8 cellular contexts compared by ENCODE assay signal in the genomic region with DNA sequence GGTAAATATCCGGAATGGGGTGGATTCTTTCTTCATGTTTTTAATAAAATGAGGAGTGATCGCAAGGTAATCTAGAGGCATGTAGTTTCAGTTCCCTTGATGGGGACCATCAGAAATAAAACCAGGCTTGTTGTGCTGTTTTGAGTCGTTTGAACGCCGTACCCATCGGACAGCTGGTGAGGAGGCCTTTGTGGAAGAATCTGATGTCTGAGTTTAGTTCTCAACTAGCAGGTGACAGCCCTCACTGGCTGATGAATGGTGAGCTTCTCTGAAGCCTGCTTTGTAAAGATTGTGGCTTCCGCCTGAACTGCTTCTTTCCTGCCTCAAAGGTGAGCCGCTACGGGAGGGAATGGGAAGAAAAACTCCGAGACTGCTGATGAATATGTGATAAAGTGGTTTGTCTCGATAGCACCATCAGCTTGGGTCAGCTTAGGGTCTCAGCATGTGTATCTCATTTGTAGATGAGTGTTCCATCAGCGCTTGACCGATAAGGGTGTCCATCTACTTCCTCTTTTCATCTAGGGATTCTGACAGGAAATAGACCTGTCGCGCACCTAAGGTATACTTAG. TPM values are rescaled to one million over a fixed set of nuclear protein-coding genes. Genes with fewer than 3 reads are reported as not detected.
A peak's percentile ranks its signal among the peaks of the same experiment; 100 is the strongest.
DNase-seq lines count a peak whose midpoint lies in the region; ATAC-seq and TF ChIP-seq lines count a peak whose summit lies in the region.

No MANE protein-coding gene starts in this region.

- peaks cover 10% of the 10 kb centered on the region; the same call in 1 of the 2 replicates for H3K36me3 ChIP-seq in HUES64 (ENCODE audit: insufficient read depth, low read length)

- H3K4me1 Mint-ChIP-seq in osteocyte (ENCODE audit: unreplicated experiment) = peaks cover 34% of the 10 kb centered on the region

- no peak for TF ChIP-seq CTCF in AG04450 (IDR thresholded peaks at IDR 0.05; ENCODE audit: low read depth, low read length)
- TF ChIP-seq CTCF in osteocyte (IDR thresholded peaks at IDR 0.05) = no peak

- POLR2A ChIA-PET in AG04450 (lab: Yijun Ruan, JAX) = interaction anchor here (1.4 kb wide), 1 partner anchor 77 kb away, joined by 5 read pairs; no protein-coding TSS in a partner anchor

- no peak for TF ChIP-seq POLR2A in GM18505 (IDR thresholded peaks at IDR 0.05; ENCODE audit: borderline replicate concordance, extremely low read depth, insufficient read depth, insufficient read length)

- peak overlapping the region; percentile 86 for H3K9ac ChIP-seq in HUES64 (ENCODE audit: low read depth, low read length)

- peaks cover 4% of the 10 kb centered on the region for H3K36me3 Mint-ChIP-seq in osteocyte (ENCODE audit: unreplicated experiment)

- peak overlapping the region; percentile 57 for H3K27ac ChIP-seq in AG04450 (ENCODE audit: low read depth, low read length)
- peak overlapping the region; percentile 27; the same call in 1 of the 2 replicates for H3K27ac ChIP-seq in HUES64 (ENCODE audit: low read depth, low read length)
- H3K27ac ChIP-seq in epithelial cell of prostate = peak overlapping the region; percentile 76

- no peaks in the 10 kb centered on the region for H3K27me3 ChIP-seq in AG04450 (ENCODE audit: control insufficient read depth, insufficient read depth, low read length)
- H3K27me3 ChIP-seq in HUES64 (ENCODE audit: insufficient read depth, low read length) = no peaks in the 10 kb centered on the region

- peak overlapping the region; percentile 87 for H3K4me3 Mint-ChIP-seq in osteocyte (ENCODE audit: unreplicated experiment)

- DNase-seq in AG04450 (ENCODE audit: low read depth, low spot score) (no peak), epithelial cell of prostate (ENCODE audit: low read depth, low spot score) (no peak), osteocyte (ENCODE audit: extremely low spot score, unreplicated experiment) (no peak), 8988T (no peak)
- DNase-seq in activated CD4-positive, alpha-beta T cell treated with anti-CD3 and anti-CD28 coated beads for 4 hours = peak; percentile 17 to 24

- H3K4me3 ChIP-seq in AG04450 (ENCODE audit: low read depth, low read length) = peak overlapping the region; percentile 88
- peak overlapping the region; percentile 84 for H3K4me3 ChIP-seq in HUES64 (ENCODE audit: low read length)

- no peaks in the 10 kb centered on the region for H3K9me3 Mint-ChIP-seq in osteocyte (ENCODE audit: unreplicated experiment)

- peak; percentile 34 for ATAC-seq in GM18505 (IDR thresholded peaks at IDR 0.05; ENCODE audit: unreplicated experiment)
- ATAC-seq in HG02571 (IDR thresholded peaks at IDR 0.05; ENCODE audit: unreplicated experiment) = no peak

- peaks cover 6% of the 10 kb centered on the region; the same call in 1 of the 2 replicates for H3K4me1 ChIP-seq in HUES64 (ENCODE audit: insufficient read depth, low read length)

- H3K9me3 ChIP-seq in AG04450 (ENCODE audit: control insufficient read depth, insufficient read depth, low read length) (no peaks in the 10 kb centered on the region), HUES64 (ENCODE audit: insufficient read depth, low read depth, low read length) (no peaks in the 10 kb centered on the region)

- H3K27me3 Mint-ChIP-seq in osteocyte (ENCODE audit: unreplicated experiment) = no peaks in the 10 kb centered on the region

- CTCF ChIA-PET in AG04450 (lab: Charles Lee) = no interaction called here

- H3K27ac Mint-ChIP-seq in osteocyte (ENCODE audit: unreplicated experiment) = peak overlapping the region; percentile 90

- WGBS in HUES64 = 43% methylated on average over 15 of the region's 15 CpGs

RNA-seq across cellular contexts. Expression of gene TMEM248, which starts 1.0 kb away (rescaled TPM):
- polyA plus RNA-seq in AG04450 (2011; rRNA removed) = 145 and 176 TPM in 2 replicates
- 278 and 389 TPM in 2 replicates for polyA minus RNA-seq in AG04450 (2011; rRNA and poly(A)+ RNA removed)
- 34.5 TPM for polyA plus RNA-seq in HUES64 (2013, experiment 1 of 2)
- 34.6 TPM for polyA plus RNA-seq in HUES64 (2013, experiment 2 of 2)
- 101 and 104 TPM in 2 replicates for total RNA-seq in osteocyte

Comparison
In these comparisons a context has a peak if more than half of its experiments do, and no peak if none do; other contexts are left out.
1. DNase-seq: peak in activated CD4-positive, alpha-beta T cell treated with anti-CD3 and anti-CD28 coated beads for 4 hours (2 of 2); none in AG04450 (single experiment), epithelial cell of prostate (single experiment), osteocyte (single experiment) and 8988T (single experiment).
2. Peak in every context shown above with its lines, with median percentiles within 50 percentile points of each other: H3K27ac ChIP-seq.